Comparison of ENCODE assay signal across 18 cellular contexts in the genomic region with DNA sequence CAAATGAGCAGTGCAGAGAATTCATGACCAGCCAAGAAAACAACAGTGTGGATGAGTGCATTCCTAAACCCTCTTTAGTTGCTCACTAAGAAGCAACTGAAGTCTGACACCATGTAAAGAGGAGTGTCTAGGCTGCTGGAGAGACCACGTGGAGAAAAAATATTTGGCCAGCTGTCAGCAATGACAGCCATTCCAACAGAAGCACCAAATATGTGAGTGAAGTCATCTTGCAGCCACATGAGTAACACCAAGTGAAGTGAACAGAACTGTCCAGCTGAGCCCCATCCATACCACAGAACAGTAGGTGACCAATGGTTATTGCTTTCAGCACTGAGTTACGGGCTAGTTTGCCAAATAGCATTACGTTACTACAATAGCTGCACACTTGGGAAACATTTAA.
DNase-seq lines count a peak whose midpoint lies in the region; ATAC-seq and TF ChIP-seq lines count a peak whose summit lies in the region.
"Had no signal": no experiment of that assay in that cellular context is flagged by ENCODE, and none has a peak within 500 bp of the region (broad histone marks: within the 10 kb centered on the region; RNA-seq: fewer than 3 reads in every experiment).

No MANE protein-coding gene starts in this region.

- DNase-seq in Right ventricle myocardium inferior (ENCODE audit: missing footprints) (no peak), right cardiac atrium (no peak), RWPE2 (ENCODE audit: low spot score) (no peak), fibroblast of the conjunctiva (ENCODE audit: low read depth) (peak; percentile 65), stromal cell of bone marrow (ENCODE audit: low read depth) (peak; percentile 72), GM13977 (ENCODE audit: low spot score) (no peak)
- DNase-seq in effector memory CD4-positive, alpha-beta T cell, result no peak
- DNase-seq in stimulated activated naive CD8-positive, alpha-beta T cell treated with anti-CD3 and anti-CD28 coated beads, Interleukin-15, amount 100 ng/mL, for 72 hours, result no peak
- DNase-seq: activated CD4-positive, alpha-beta T cell treated with anti-CD3 and anti-CD28 coated beads, Interleukin-2, amount 50 U/mL, for 4 hours; activated effector memory CD4-positive, alpha-beta T cell treated with anti-CD3 and anti-CD28 coated beads, Interleukin-2, amount 50 U/mL, for 16 hours; KG1; NCI-H187 treated with DMSO at 0.1 percent for 48 hours; small intestine; T-helper 9 cell; testis had no signal

- H3K9me3 ChIP-seq in right cardiac atrium (ENCODE audit: control insufficient read depth, low read length) (no peaks in the 10 kb centered on the region), RWPE2 (ENCODE audit: severe bottlenecking) (no peaks in the 10 kb centered on the region)
- H3K9me3 ChIP-seq in effector memory CD4-positive, alpha-beta T cell (ENCODE audit: control insufficient read depth, low read length), result no peaks in the 10 kb centered on the region
- H3K9me3 ChIP-seq: A549, testis had no signal

- no peak overlapping the region for H3K4me3 Mint-ChIP-seq in stimulated activated naive CD8-positive, alpha-beta T cell treated with anti-CD3 and anti-CD28 coated beads, Interleukin-15, amount 100 ng/mL, for 72 hours

- no peak overlapping the region for H3K4me3 ChIP-seq in right cardiac atrium (ENCODE audit: low read length)
- H3K4me3 ChIP-seq in RWPE2 (ENCODE audit: severe bottlenecking), result no peak overlapping the region
- no peak overlapping the region for H3K4me3 ChIP-seq in effector memory CD4-positive, alpha-beta T cell (ENCODE audit: insufficient read depth, low read depth, low read length, poor library complexity, severe bottlenecking)
- H3K4me3 ChIP-seq: A549, cardiac muscle cell, testis had no signal

- ATAC-seq in Right ventricle myocardium inferior (peak; percentile 76), right cardiac atrium (no peak), RWPE2 (ENCODE audit: low read depth) (peak; percentile 36; the same call in 1 of the 3 replicates)
- ATAC-seq in stimulated activated naive CD8-positive, alpha-beta T cell treated with anti-CD3 and anti-CD28 coated beads, Interleukin-15, amount 100 ng/mL, for 72 hours, result no peak

- no peak overlapping the region for H3K27ac Mint-ChIP-seq in stimulated activated naive CD8-positive, alpha-beta T cell treated with anti-CD3 and anti-CD28 coated beads, Interleukin-15, amount 100 ng/mL, for 72 hours

- in situ Hi-C loops in GM13977 (cut with MboI; ENCODE audit: low pct_unique_long_range_greater_than_20kb, low sequenced_read_pairs, unreplicated experiment), result no loop called here

- no peaks in the 10 kb centered on the region for H3K9me3 Mint-ChIP-seq in stimulated activated naive CD8-positive, alpha-beta T cell treated with anti-CD3 and anti-CD28 coated beads, Interleukin-15, amount 100 ng/mL, for 72 hours

- intact Hi-C loops in Right ventricle myocardium inferior (cut with DNase I), result no loop called here
- intact Hi-C loops in right cardiac atrium (cut with DNase I), result no loop called here

- H3K4me1 ChIP-seq in right cardiac atrium (ENCODE audit: control insufficient read depth, insufficient read depth, low read length) (no peaks in the 10 kb centered on the region), RWPE2 (ENCODE audit: insufficient read depth, poor library complexity, severe bottlenecking) (no peaks in the 10 kb centered on the region)
- no peaks in the 10 kb centered on the region for H3K4me1 ChIP-seq in effector memory CD4-positive, alpha-beta T cell (ENCODE audit: control insufficient read depth, insufficient read depth, low read length, poor library complexity, severe bottlenecking)
- H3K4me1 ChIP-seq: A549, testis had no signal

- H3K27me3 ChIP-seq in right cardiac atrium (ENCODE audit: control insufficient read depth, insufficient read depth) (no peaks in the 10 kb centered on the region), RWPE2 (ENCODE audit: insufficient read depth, poor library complexity, severe bottlenecking) (peaks cover 14% of the 10 kb centered on the region)
- H3K27me3 ChIP-seq in effector memory CD4-positive, alpha-beta T cell (replicated peaks; ENCODE audit: control insufficient read depth, insufficient read depth, low read length, poor library complexity, severe bottlenecking), result no peaks in the 10 kb centered on the region
- H3K27me3 ChIP-seq: cardiac muscle cell, testis had no signal

- H3K27ac ChIP-seq in right cardiac atrium (ENCODE audit: low read length) (no peak overlapping the region), RWPE2 (ENCODE audit: poor library complexity, severe bottlenecking) (no peak overlapping the region)
- H3K27ac ChIP-seq in effector memory CD4-positive, alpha-beta T cell (ENCODE audit: insufficient read depth, low read length, poor library complexity, severe bottlenecking), result no peak overlapping the region
- H3K27ac ChIP-seq: A549, cardiac muscle cell, RWPE1, testis had no signal

- no peak for TF ChIP-seq CTCF in RWPE2 (IDR thresholded peaks at IDR 0.05; ENCODE audit: poor library complexity, severe bottlenecking)
- no peak for TF ChIP-seq CTCF in GM13977 (IDR thresholded peaks at IDR 0.05; ENCODE audit: extremely low read depth, insufficient read depth, missing control alignments)

- no peaks in the 10 kb centered on the region for H3K4me1 Mint-ChIP-seq in stimulated activated naive CD8-positive, alpha-beta T cell treated with anti-CD3 and anti-CD28 coated beads, Interleukin-15, amount 100 ng/mL, for 72 hours

- H3K27me3 Mint-ChIP-seq in stimulated activated naive CD8-positive, alpha-beta T cell treated with anti-CD3 and anti-CD28 coated beads, Interleukin-15, amount 100 ng/mL, for 72 hours, result no peaks in the 10 kb centered on the region

- H3K36me3 ChIP-seq in RWPE2 (ENCODE audit: low read depth), result no peaks in the 10 kb centered on the region
- H3K36me3 ChIP-seq in effector memory CD4-positive, alpha-beta T cell (ENCODE audit: control insufficient read depth, insufficient read depth, low read length), result no peaks in the 10 kb centered on the region
- H3K36me3 ChIP-seq: cardiac muscle cell had no signal

- WGBS in right cardiac atrium, result 57% methylated on average over 3 of the region's 3 CpGs

Comparison
In these comparisons a context has a peak if more than half of its experiments do, and no peak if none do; other contexts are left out.
1. ATAC-seq: peak in Right ventricle myocardium inferior (single experiment) and RWPE2 (single experiment); none in right cardiac atrium (0 of 2) and stimulated activated naive CD8-positive, alpha-beta T cell treated with anti-CD3 and anti-CD28 coated beads, Interleukin-15, amount 100 ng/mL, for 72 hours (single experiment).
2. DNase-seq: peak in fibroblast of the conjunctiva (single experiment) and stromal cell of bone marrow (single experiment); none in Right ventricle myocardium inferior (single experiment), right cardiac atrium (0 of 3), RWPE2 (single experiment), GM13977 (single experiment), effector memory CD4-positive, alpha-beta T cell (0 of 3) and stimulated activated naive CD8-positive, alpha-beta T cell treated with anti-CD3 and anti-CD28 coated beads, Interleukin-15, amount 100 ng/mL, for 72 hours (0 of 2).